34 cellular contexts compared by ENCODE assay signal in genomic region chr7:147992698-147993097, GRCh38.
"Had no signal": no experiment of that assay in that cellular context is flagged by ENCODE, and none has a peak within 500 bp of the region (broad histone marks: within the 10 kb centered on the region; RNA-seq: fewer than 3 reads in every experiment).

No MANE protein-coding gene starts in this region.

- DNase-seq: activated B cell treated with CpG ODN at 0.5 μM for 24 hours; activated CD4-positive, alpha-beta memory T cell treated with anti-CD3 and anti-CD28 coated beads for 36 hours; activated CD4-positive, alpha-beta T cell treated with anti-CD3 and anti-CD28 coated beads for 4 hours; activated CD4-positive, alpha-beta T cell treated with anti-CD3 and anti-CD28 coated beads, Interleukin-2, amount 10 ng/mL, durations not matched to agents 24 days and 14 days; activated CD4-positive, alpha-beta T cell treated with anti-CD3 and anti-CD28 coated beads, Interleukin-2, amount 50 U/mL, for 1 hour; activated CD4-positive, alpha-beta T cell treated with anti-CD3 and anti-CD28 coated beads, Interleukin-2, amount 50 U/mL, for 4 hours; activated CD4-positive, CD25-positive, alpha-beta regulatory T cell treated with anti-CD3 and anti-CD28 coated beads, Interleukin-2, amount 50 U/mL, for 72 hours; activated CD8-positive, alpha-beta memory T cell treated with anti-CD3 and anti-CD28 coated beads, Interleukin-2, amount 50 U/mL, for 4 hours; activated CD8-positive, alpha-beta T cell treated with anti-CD3 and anti-CD28 coated beads for 36 hours; activated effector memory CD4-positive, alpha-beta T cell treated with anti-CD3 and anti-CD28 coated beads, Interleukin-2, amount 50 U/mL, for 16 hours; activated gamma-delta T cell treated with Interleukin-2 at 50 U/mL for 16 hours; activated naive CD4-positive, alpha-beta T cell; activated naive CD4-positive, alpha-beta T cell treated with anti-CD3 and anti-CD28 coated beads for 36 hours; activated naive CD4-positive, alpha-beta T cell treated with anti-CD3 and anti-CD28 coated beads, Interleukin-2, amount 50 U/mL, for 16 hours; activated naive CD8-positive, alpha-beta T cell treated with anti-CD3 and anti-CD28 coated beads for 36 hours; activated T-cell treated with anti-CD3 and anti-CD28 coated beads for 4 hours; activated T-cell treated with anti-CD3 and anti-CD28 coated beads, Interleukin-2, amount 50 U/mL, for 1 hour; activated T-cell treated with anti-CD3 and anti-CD28 coated beads, Interleukin-2, amount 50 U/mL, for 4 hours; activated T-cell treated with anti-CD3 and anti-CD28 coated beads, Interleukin-2, amount 50 U/mL, for 72 hours; adrenal gland; amniotic stem cell; aorta; body of pancreas; brain microvascular endothelial cell; central memory CD4-positive, alpha-beta T cell; T-helper 2 cell; T-helper 9 cell had no signal

- H3K4me3 ChIP-seq: adrenal gland, body of pancreas, breast epithelium had no signal

- FAIRE-seq: astrocyte, colon, TTC549 had no signal

- ATAC-seq: activated CD8-positive, alpha-beta T cell treated with anti-CD3 and anti-CD28 coated beads for 36 hours; activated naive CD4-positive, alpha-beta T cell treated with anti-CD3 and anti-CD28 coated beads, Interleukin-2, amount 50 U/mL, for 72 hours; activated T-cell treated with anti-CD3 and anti-CD28 coated beads, Interleukin-2, amount 50 U/mL, for 4 hours; activated T-cell treated with anti-CD3 and anti-CD28 coated beads, Interleukin-2, amount 50 U/mL, for 72 hours; activated T-helper 17 cell treated with anti-CD3 and anti-CD28 coated beads, Interleukin-2, amount 50 U/mL, for 72 hours; body of pancreas had no signal

- H3K27me3 ChIP-seq: adrenal gland, body of pancreas, brain microvascular endothelial cell, breast epithelium had no signal

- H3K4me1 ChIP-seq: adrenal gland, body of pancreas, breast epithelium had no signal

- H3K27ac ChIP-seq: adrenal gland, body of pancreas, brain microvascular endothelial cell, breast epithelium, VCaP had no signal

- H3K36me3 ChIP-seq: adrenal gland, brain microvascular endothelial cell, breast epithelium had no signal

- H3K9me3 ChIP-seq: adrenal gland had no signal
